25 cellular contexts compared by ENCODE assay signal in the genomic region with DNA sequence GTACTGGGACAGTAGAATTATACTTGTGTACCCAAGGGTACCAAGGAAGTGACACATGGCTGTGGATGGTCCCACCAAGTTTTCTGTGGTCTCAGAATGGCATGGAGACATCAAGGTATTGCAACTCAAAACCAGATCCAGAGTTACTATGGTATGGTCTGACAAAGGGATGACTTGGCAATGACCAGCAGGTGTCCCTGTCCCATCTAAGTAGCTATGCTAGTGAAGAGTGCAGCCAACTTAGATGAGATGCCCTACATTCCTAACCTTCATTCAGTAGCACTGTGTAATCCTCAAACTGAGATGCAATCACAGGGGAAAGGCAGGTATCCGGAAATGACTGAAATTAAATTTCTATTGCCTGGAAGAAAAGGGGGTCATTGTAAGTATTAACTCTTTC.
DNase-seq lines count a peak whose midpoint lies in the region; ATAC-seq, FAIRE-seq and TF ChIP-seq lines count a peak whose summit lies in the region.
"Had no signal": no experiment of that assay in that cellular context is flagged by ENCODE, and none has a peak within 500 bp of the region (broad histone marks: within the 10 kb centered on the region; RNA-seq: fewer than 3 reads in every experiment).

No MANE protein-coding gene starts in this region.

- H3K9me1 ChIP-seq in endothelial cell of umbilical vein (replicated peaks; ENCODE audit: control insufficient read depth, extremely low read depth, insufficient read depth, low read length) = no peaks in the 10 kb centered on the region

- no peak overlapping the region for H3K27ac ChIP-seq in endothelial cell of umbilical vein (ENCODE audit: insufficient read depth, low read depth, low read length)
- H3K27ac ChIP-seq: ascending aorta had no signal

- POLR2A ChIA-PET in endothelial cell of umbilical vein (lab: Charles Lee) = no interaction called here

- no peaks in the 10 kb centered on the region for H3K36me3 ChIP-seq in endothelial cell of umbilical vein (ENCODE audit: control insufficient read depth in 2 of 2, extremely low read depth in 1 of 2, insufficient read depth in 2 of 2, low read length in 2 of 2)
- H3K36me3 ChIP-seq: ascending aorta had no signal

- FAIRE-seq in endothelial cell of umbilical vein (lab: Jason Lieb, UNC) = peak; percentile 42
- peak; percentile 82 for FAIRE-seq in urothelium cell line (lab: Jason Lieb, UNC)
- FAIRE-seq: RCC 7860 had no signal

- H3K4me1 ChIP-seq in endothelial cell of umbilical vein (ENCODE audit: control insufficient read depth, extremely low read depth, insufficient read depth, low read length) = no peaks in the 10 kb centered on the region
- H3K4me1 ChIP-seq: ascending aorta had no signal

- CTCF ChIA-PET in endothelial cell of umbilical vein (lab: Charles Lee) = interaction anchor here (1.2 to 2.5 kb wide), 7 partner anchors 9 to 83 kb away, joined by 3 to 9 read pairs (median 5); no protein-coding TSS in a partner anchor

- H3K9ac ChIP-seq in endothelial cell of umbilical vein (replicated peaks; ENCODE audit: extremely low read depth, insufficient read depth, low read length) = no peak overlapping the region

- H3K27ac Mint-ChIP-seq in stimulated activated effector memory CD8-positive, alpha-beta T cell treated with anti-CD3 and anti-CD28 coated beads, Interleukin-12 subunit alpha, Interleukin-12 subunit beta, amount 100 ng/mL, for 72 hours = no peak overlapping the region
- H3K27ac Mint-ChIP-seq: activated CD8-positive, alpha-beta T cell treated with anti-CD3 and anti-CD28 coated beads for 36 hours; activated naive CD4-positive, alpha-beta T cell treated with anti-CD3 and anti-CD28 coated beads, Interleukin-2, amount 10 ng/mL, durations not matched to agents 7 days and 5 days; B cell; immature natural killer cell had no signal

- ATAC-seq in stimulated activated effector memory CD8-positive, alpha-beta T cell treated with anti-CD3 and anti-CD28 coated beads, Interleukin-12 subunit alpha, Interleukin-12 subunit beta, amount 100 ng/mL, for 72 hours = no peak
- ATAC-seq in GM19467 (IDR thresholded peaks at IDR 0.05; ENCODE audit: unreplicated experiment) = no peak
- ATAC-seq: activated CD4-positive, CD25-positive, alpha-beta regulatory T cell treated with anti-CD3 and anti-CD28 coated beads, Interleukin-2, amount 50 U/mL, for 24 hours; activated CD8-positive, alpha-beta T cell treated with anti-CD3 and anti-CD28 coated beads for 36 hours; activated T-cell treated with anti-CD3 and anti-CD28 coated beads, Interleukin-2, amount 50 U/mL, for 4 hours; SK-N-SH treated with all-trans-retinoic acid at 6 μM for 48 hours had no signal

- no peak for TF ChIP-seq CTCF in endothelial cell of umbilical vein (IDR thresholded peaks at IDR 0.05; ENCODE audit: extremely low read depth in 1 of 2, insufficient read depth in 1 of 2, low read depth in 1 of 2, low read length in 2 of 2)

- H3K4me3 Mint-ChIP-seq in stimulated activated effector memory CD8-positive, alpha-beta T cell treated with anti-CD3 and anti-CD28 coated beads, Interleukin-12 subunit alpha, Interleukin-12 subunit beta, amount 100 ng/mL, for 72 hours = no peak overlapping the region
- H3K4me3 Mint-ChIP-seq: activated CD8-positive, alpha-beta T cell treated with anti-CD3 and anti-CD28 coated beads for 36 hours; activated naive CD4-positive, alpha-beta T cell treated with anti-CD3 and anti-CD28 coated beads, Interleukin-2, amount 10 ng/mL, durations not matched to agents 7 days and 5 days; activated T-cell treated with anti-CD3 and anti-CD28 coated beads, Interleukin-2, amount 50 U/mL, for 4 hours; B cell; immature natural killer cell; neural crest cell had no signal

- no peaks in the 10 kb centered on the region for H3K27me3 ChIP-seq in endothelial cell of umbilical vein (ENCODE audit: control insufficient read depth in 2 of 2, insufficient read depth in 2 of 2, low read length in 2 of 2)
- H3K27me3 ChIP-seq: ascending aorta had no signal

- H3K36me3 Mint-ChIP-seq in stimulated activated effector memory CD8-positive, alpha-beta T cell treated with anti-CD3 and anti-CD28 coated beads, Interleukin-12 subunit alpha, Interleukin-12 subunit beta, amount 100 ng/mL, for 72 hours = no peaks in the 10 kb centered on the region
- H3K36me3 Mint-ChIP-seq: activated naive CD4-positive, alpha-beta T cell treated with anti-CD3 and anti-CD28 coated beads, Interleukin-2, amount 10 ng/mL, durations not matched to agents 7 days and 5 days had no signal

- no peak overlapping the region for H3K4me3 ChIP-seq in endothelial cell of umbilical vein (replicated peaks in 1 of 3; ENCODE audit: insufficient read depth in 1 of 3, low read depth in 1 of 3, low read length in 3 of 3)
- H3K4me3 ChIP-seq: ascending aorta had no signal

- DNase-seq in DMS53 (lab: John Stamatoyannopoulos, UW) (peak; percentile 49), DMS53 treated with DMSO at 0.1 percent for 48 hours (lab: John Stamatoyannopoulos, UW; ENCODE audit: unreplicated experiment) (no peak), NCI-H69 (lab: John Stamatoyannopoulos, UW) (peak; percentile 58), endothelial cell of umbilical vein (ENCODE audit: low read depth, low spot score) (no peak), urothelium cell line (ENCODE audit: low spot score) (no peak), germinal center (ENCODE audit: low spot score) (no peak)
- DNase-seq in stimulated activated effector memory CD8-positive, alpha-beta T cell treated with anti-CD3 and anti-CD28 coated beads, Interleukin-12 subunit alpha, Interleukin-12 subunit beta, amount 100 ng/mL, for 72 hours (ENCODE audit: low spot score in 2 of 2) = no peak
- DNase-seq: 8988T; activated CD8-positive, alpha-beta T cell treated with anti-CD3 and anti-CD28 coated beads for 36 hours; activated naive CD4-positive, alpha-beta T cell treated with anti-CD3 and anti-CD28 coated beads, Interleukin-2, amount 10 ng/mL, durations not matched to agents 7 days and 5 days; activated T-cell treated with anti-CD3 and anti-CD28 coated beads, Interleukin-2, amount 50 U/mL, for 4 hours; COR-L47; EL; immature natural killer cell; NCI-H226; posterior cingulate gyrus; stimulated activated naive CD4-positive, alpha-beta T cell; T1000 had no signal

- H3K9me3 Mint-ChIP-seq in stimulated activated effector memory CD8-positive, alpha-beta T cell treated with anti-CD3 and anti-CD28 coated beads, Interleukin-12 subunit alpha, Interleukin-12 subunit beta, amount 100 ng/mL, for 72 hours = peaks cover 12% of the 10 kb centered on the region
- H3K9me3 Mint-ChIP-seq: activated naive CD4-positive, alpha-beta T cell treated with anti-CD3 and anti-CD28 coated beads, Interleukin-2, amount 10 ng/mL, durations not matched to agents 7 days and 5 days had no signal

- H3K4me1 Mint-ChIP-seq in stimulated activated effector memory CD8-positive, alpha-beta T cell treated with anti-CD3 and anti-CD28 coated beads, Interleukin-12 subunit alpha, Interleukin-12 subunit beta, amount 100 ng/mL, for 72 hours = no peaks in the 10 kb centered on the region
- H3K4me1 Mint-ChIP-seq: activated naive CD4-positive, alpha-beta T cell treated with anti-CD3 and anti-CD28 coated beads, Interleukin-2, amount 10 ng/mL, durations not matched to agents 7 days and 5 days; B cell; immature natural killer cell; neural crest cell had no signal

- no peak for TF ChIP-seq POLR2A in endothelial cell of umbilical vein (IDR thresholded peaks at IDR 0.05; ENCODE audit: low read depth, low read length)

- dilution Hi-C loops in endothelial cell of umbilical vein (cut with MboI; ENCODE audit: extremely low pct_ligation_motif_present, low sequenced_read_pairs) = no loop called here

- H2AFZ ChIP-seq in endothelial cell of umbilical vein (ENCODE audit: low read depth, low read length) = no peak overlapping the region

- BruUV-seq in endothelial cell of umbilical vein (replicated peaks; lab: Mats Ljungman, UMichigan) = no TSS peak

- H3K9me3 ChIP-seq in endothelial cell of umbilical vein (replicated peaks; ENCODE audit: control insufficient read depth, insufficient read depth, low read length) = no peaks in the 10 kb centered on the region

- intact Hi-C loops in endothelial cell of umbilical vein (cut with micrococcal nuclease) = no loop called here

- H3K79me2 ChIP-seq in endothelial cell of umbilical vein (ENCODE audit: control insufficient read depth, insufficient read depth, low read length) = no peaks in the 10 kb centered on the region

- no peak overlapping the region for H3K4me2 ChIP-seq in endothelial cell of umbilical vein (ENCODE audit: insufficient read depth, low read length)

- H4K20me1 ChIP-seq in endothelial cell of umbilical vein (replicated peaks; ENCODE audit: control insufficient read depth, extremely low read depth, insufficient read depth, low read length) = no peaks in the 10 kb centered on the region

TF ChIP-seq in endothelial cell of umbilical vein, 7 proteins besides CTCF, POLR2A, EP300 and RAD21:
- no peak for TF ChIP-seq JUN (IDR thresholded peaks at IDR 0.05; ENCODE audit: borderline replicate concordance, insufficient read depth, insufficient read length, low read depth)
- TF ChIP-seq, protein P1, sequence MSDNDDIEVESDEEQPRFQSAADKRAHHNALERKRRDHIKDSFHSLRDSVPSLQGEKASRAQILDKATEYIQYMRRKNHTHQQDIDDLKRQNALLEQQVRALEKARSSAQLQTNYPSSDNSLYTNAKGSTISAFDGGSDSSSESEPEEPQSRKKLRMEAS (IDR thresholded peaks at IDR 0.05; ENCODE audit: insufficient read depth, insufficient read length) = no peak
- TF ChIP-seq GATA2 (IDR thresholded peaks at IDR 0.05; ENCODE audit: insufficient read depth, insufficient read length, low read depth, low read length) = no peak
- TF ChIP-seq FOS (IDR thresholded peaks at IDR 0.05; ENCODE audit: borderline replicate concordance, insufficient read depth, low read length) = no peak
- no peak for TF ChIP-seq EZH2 (IDR thresholded peaks at IDR 0.05; ENCODE audit: borderline replicate concordance, low read depth, low read length, severe bottlenecking)
- no peak for TF ChIP-seq MYC (IDR thresholded peaks at IDR 0.05; ENCODE audit: low read depth, low read length)
- no peak for TF ChIP-seq POLR2AphosphoS5 (IDR thresholded peaks at IDR 0.05; ENCODE audit: insufficient read depth, low read depth, low read length)

Comparison
In these comparisons a context has a peak if more than half of its experiments do, and no peak if none do; other contexts are left out.
1. DNase-seq: peak in DMS53 (single experiment) and NCI-H69 (single experiment); none in DMS53 treated with DMSO at 0.1 percent for 48 hours (single experiment), endothelial cell of umbilical vein (single experiment), urothelium cell line (single experiment), stimulated activated effector memory CD8-positive, alpha-beta T cell treated with anti-CD3 and anti-CD28 coated beads, Interleukin-12 subunit alpha, Interleukin-12 subunit beta, amount 100 ng/mL, for 72 hours (0 of 2) and germinal center (single experiment).